ENCODE assay signal across 17 cellular contexts in genomic region chr4:146073517-146073916, GRCh38.
A peak's percentile ranks its signal among the peaks of the same experiment; 100 is the strongest.
DNase-seq lines count a peak whose midpoint lies in the region; ATAC-seq and TF ChIP-seq lines count a peak whose summit lies in the region.
"Had no signal": no experiment of that assay in that cellular context is flagged by ENCODE, and none has a peak within 500 bp of the region (broad histone marks: within the 10 kb centered on the region; RNA-seq: fewer than 3 reads in every experiment).

No MANE protein-coding gene starts in this region.

- no peaks in the 10 kb centered on the region for H3F3A ChIP-seq in Loucy (ENCODE audit: low read depth)

- TF ChIP-seq CTCF in HFF-Myc (IDR thresholded peaks at IDR 0.05; ENCODE audit: low read depth, low read length, missing control alignments) (no peak), Loucy (conservative IDR thresholded peaks at IDR 0.05; ENCODE audit: low read length) (no peak), GM13977 (IDR thresholded peaks at IDR 0.05; ENCODE audit: extremely low read depth, insufficient read depth, missing control alignments) (no peak)

- no peaks in the 10 kb centered on the region for H3K9me3 ChIP-seq in Loucy (ENCODE audit: insufficient read depth, low read depth, low read length)
- H3K9me3 ChIP-seq: right lobe of liver had no signal

- in situ Hi-C loops in GM13977 (cut with MboI; ENCODE audit: low pct_unique_long_range_greater_than_20kb, low sequenced_read_pairs, unreplicated experiment), result no loop called here

- ATAC-seq in HG03045 (IDR thresholded peaks at IDR 0.05; ENCODE audit: unreplicated experiment), result no peak
- no peak for ATAC-seq in HG03175 (IDR thresholded peaks at IDR 0.05; ENCODE audit: unreplicated experiment)
- ATAC-seq: right lobe of liver had no signal

- no peaks in the 10 kb centered on the region for H3K27me3 ChIP-seq in Loucy (ENCODE audit: insufficient read depth, low read length, poor library complexity, severe bottlenecking)
- H3K27me3 ChIP-seq: right lobe of liver had no signal

- no peaks in the 10 kb centered on the region for H3K36me3 ChIP-seq in Loucy (ENCODE audit: insufficient read depth, low read length)
- H3K36me3 ChIP-seq: right lobe of liver had no signal

- H3K4me1 ChIP-seq in Loucy (ENCODE audit: insufficient read depth, low read length, poor library complexity, severe bottlenecking), result peaks cover 8% of the 10 kb centered on the region
- H3K4me1 ChIP-seq: right lobe of liver had no signal

- H3K4me2 ChIP-seq in Loucy (ENCODE audit: low read depth, low read length, poor library complexity, severe bottlenecking), result peak overlapping the region; percentile 29

- H2AFZ ChIP-seq in Loucy (ENCODE audit: low read length), result peak overlapping the region; percentile 61; the same call in 1 of the 2 replicates

- H4K20me1 ChIP-seq in Loucy (ENCODE audit: insufficient read depth, low read length, poor library complexity, severe bottlenecking), result no peaks in the 10 kb centered on the region

- no peak overlapping the region for H3K4me3 ChIP-seq in HFF-Myc (replicated peaks; ENCODE audit: low read depth, low read length)
- no peak overlapping the region for H3K4me3 ChIP-seq in Loucy (ENCODE audit: low read length, poor library complexity, severe bottlenecking)
- H3K4me3 ChIP-seq: right lobe of liver had no signal

- no peaks in the 10 kb centered on the region for H3K79me2 ChIP-seq in Loucy (ENCODE audit: insufficient read depth, low read length)

- H3K9me2 ChIP-seq in Loucy (replicated peaks; ENCODE audit: low read depth, low read length), result no peaks in the 10 kb centered on the region

- no peak overlapping the region for H3K9ac ChIP-seq in Loucy (ENCODE audit: low read depth, low read length, poor library complexity, severe bottlenecking)

- DNase-seq in NCI-H2171 treated with DMSO at 0.1 percent for 48 hours (lab: John Stamatoyannopoulos, UW) (peak; percentile 14), NCI-H2171 (lab: John Stamatoyannopoulos, UW) (no peak), HFF-Myc (ENCODE audit: extremely low read depth, low read depth) (peak; percentile 15), GM13977 (ENCODE audit: low spot score) (no peak)
- DNase-seq in effector CD4-positive, alpha-beta T cell, result no peak
- DNase-seq: activated T-cell treated with anti-CD3 and anti-CD28 coated beads, Interleukin-2, amount 50 U/mL, for 48 hours; COR-L47; GDM1; Kasumi-1; NCI-H1694 treated with DMSO at 0.1 percent for 48 hours; nucleus accumbens; right lobe of liver; T1000; trophoblast cell had no signal

Comparison
In these comparisons a context has a peak if more than half of its experiments do, and no peak if none do; other contexts are left out.
1. DNase-seq: peak in NCI-H2171 treated with DMSO at 0.1 percent for 48 hours (single experiment) and HFF-Myc (single experiment); none in NCI-H2171 (single experiment), effector CD4-positive, alpha-beta T cell (single experiment) and GM13977 (single experiment).